In genomic region chr6:484086-484728, GRCh38 we compare ENCODE assay signal across 1 cellular context.
TF ChIP-seq lines count a peak whose summit lies in the region.

No MANE protein-coding gene starts in this region.

TF ChIP-seq in GM12878, 131 proteins besides CTCF, POLR2A, EP300 and RAD21 (continued from another document and continues in another):
- TF ChIP-seq PRDM15 (CRISPR knock-in tag; IDR thresholded peaks at IDR 0.05) (no peak), USF1 (IDR thresholded peaks at IDR 0.05; ENCODE audit: borderline replicate concordance, extremely low read length, insufficient read depth, low read depth, low read length) (no peak), ZSCAN29 (IDR thresholded peaks at IDR 0.05) (no peak), NR2C2 (IDR thresholded peaks at IDR 0.05; ENCODE audit: borderline replicate concordance, control insufficient read depth, insufficient read length, low read depth) (no peak), TARDBP (IDR thresholded peaks at IDR 0.05; ENCODE audit: borderline replicate concordance) (no peak), ZNF207 (IDR thresholded peaks at IDR 0.05; ENCODE audit: borderline replicate concordance) (no peak), ZZZ3 (IDR thresholded peaks at IDR 0.05; ENCODE audit: control insufficient read depth, insufficient read length, low read depth) (no peak), ZBTB33 (IDR thresholded peaks at IDR 0.05) (no peak), EGR1 (IDR thresholded peaks at IDR 0.05; ENCODE audit: borderline replicate concordance in 1 of 2, low read depth in 2 of 2, low read length in 2 of 2) (no peak), STAT1 (conservative IDR thresholded peaks at IDR 0.05) (no peak), SMAD1 (IDR thresholded peaks at IDR 0.05; ENCODE audit: low read depth, partially characterized antibody) (no peak), IRF3 (IDR thresholded peaks at IDR 0.05) (no peak), TBL1XR1 (IDR thresholded peaks at IDR 0.05; ENCODE audit: low read depth, low read length) (no peak), MEF2A (IDR thresholded peaks at IDR 0.05; ENCODE audit: insufficient read depth, low read depth, low read length) (no peak), IRF5 (IDR thresholded peaks at IDR 0.05; ENCODE audit: borderline replicate concordance) (no peak), IRF4 (IDR thresholded peaks at IDR 0.05; ENCODE audit: low read depth, low read length) (peak; percentile 85; the same call in 1 of the 2 replicates), MXI1 (IDR thresholded peaks at IDR 0.05; ENCODE audit: low read depth, low read length) (no peak), ZNF24 (IDR thresholded peaks at IDR 0.05) (no peak), SIN3A (IDR thresholded peaks at IDR 0.05; ENCODE audit: low read depth, low read length) (no peak), RB1 (IDR thresholded peaks at IDR 0.05; ENCODE audit: borderline replicate concordance) (no peak), NR2F1 (conservative IDR thresholded peaks at IDR 0.05) (no peak), LARP7 (IDR thresholded peaks at IDR 0.05) (no peak), NFXL1 (IDR thresholded peaks at IDR 0.05; ENCODE audit: borderline replicate concordance) (no peak), BRCA1 (IDR thresholded peaks at IDR 0.05; ENCODE audit: low read depth, low read length) (no peak), ESRRA (IDR thresholded peaks at IDR 0.05; ENCODE audit: low read length) (no peak), KLF5 (IDR thresholded peaks at IDR 0.05; ENCODE audit: partially characterized antibody) (no peak), RUNX3 (IDR thresholded peaks at IDR 0.05; ENCODE audit: low read length) (peak; percentile 61), JUND (IDR thresholded peaks at IDR 0.05; ENCODE audit: low read depth, low read length) (no peak), TCF12 (IDR thresholded peaks at IDR 0.05; ENCODE audit: low read depth, low read length) (no peak), CREB1 (IDR thresholded peaks at IDR 0.05; ENCODE audit: low read depth) (no peak), CBFB (IDR thresholded peaks at IDR 0.05; ENCODE audit: low read depth) (no peak), NFYA (IDR thresholded peaks at IDR 0.05; ENCODE audit: borderline replicate concordance, low read depth, low read length) (no peak), ATF3 (IDR thresholded peaks at IDR 0.05; ENCODE audit: borderline replicate concordance, extremely low read depth, low read depth, low read length) (no peak), MYB (IDR thresholded peaks at IDR 0.05; ENCODE audit: borderline replicate concordance, low read depth, low read length) (no peak), SUPT20H (IDR thresholded peaks at IDR 0.05; ENCODE audit: borderline replicate concordance, control insufficient read depth, low read depth, low read length) (no peak), USF2 (IDR thresholded peaks at IDR 0.05; ENCODE audit: borderline replicate concordance, low read depth, low read length) (no peak), BACH1 (IDR thresholded peaks at IDR 0.05; ENCODE audit: borderline replicate concordance) (no peak), SKIL (IDR thresholded peaks at IDR 0.05; ENCODE audit: low read depth, poor library complexity, severe bottlenecking) (no peak), TCF3 (IDR thresholded peaks at IDR 0.05; ENCODE audit: borderline replicate concordance, insufficient read depth, low read depth, low read length) (no peak), MYC (IDR thresholded peaks at IDR 0.05; ENCODE audit: insufficient read depth, insufficient read length, insufficient replicate concordance, low read length, severe bottlenecking) (no peak), GABPA (IDR thresholded peaks at IDR 0.05; ENCODE audit: low read depth) (no peak; the same call in 1 of the 2 replicates), YY1 (IDR thresholded peaks at IDR 0.05; ENCODE audit: low read depth, low read length) (no peak), MTA2 (IDR thresholded peaks at IDR 0.05; ENCODE audit: low read depth) (no peak), BCLAF1 (IDR thresholded peaks at IDR 0.05) (no peak), ZNF622 (IDR thresholded peaks at IDR 0.05) (no peak), KAT2A (conservative IDR thresholded peaks at IDR 0.05; ENCODE audit: control insufficient read depth, low read depth, low read length) (no peak), NR2C1 (IDR thresholded peaks at IDR 0.05) (no peak), POLR2AphosphoS5 (IDR thresholded peaks at IDR 0.05; ENCODE audit: low read length) (no peak), CHD2 (IDR thresholded peaks at IDR 0.05; ENCODE audit: borderline replicate concordance, low read depth, low read length) (no peak), MAX (IDR thresholded peaks at IDR 0.05; ENCODE audit: low read depth, low read length) (no peak), ASH2L (IDR thresholded peaks at IDR 0.05; ENCODE audit: borderline replicate concordance, low read depth) (no peak), NBN (IDR thresholded peaks at IDR 0.05) (no peak), SREBF2 (IDR thresholded peaks at IDR 0.05; ENCODE audit: low read length) (no peak), CBX5 (IDR thresholded peaks at IDR 0.05; ENCODE audit: low read depth) (no peak), SMARCA5 (IDR thresholded peaks at IDR 0.05) (no peak), PBX3 (IDR thresholded peaks at IDR 0.05; ENCODE audit: insufficient replicate concordance, low read depth, low read length) (no peak)
